ENCODE assay signal across 9 cellular contexts in the genomic region with DNA sequence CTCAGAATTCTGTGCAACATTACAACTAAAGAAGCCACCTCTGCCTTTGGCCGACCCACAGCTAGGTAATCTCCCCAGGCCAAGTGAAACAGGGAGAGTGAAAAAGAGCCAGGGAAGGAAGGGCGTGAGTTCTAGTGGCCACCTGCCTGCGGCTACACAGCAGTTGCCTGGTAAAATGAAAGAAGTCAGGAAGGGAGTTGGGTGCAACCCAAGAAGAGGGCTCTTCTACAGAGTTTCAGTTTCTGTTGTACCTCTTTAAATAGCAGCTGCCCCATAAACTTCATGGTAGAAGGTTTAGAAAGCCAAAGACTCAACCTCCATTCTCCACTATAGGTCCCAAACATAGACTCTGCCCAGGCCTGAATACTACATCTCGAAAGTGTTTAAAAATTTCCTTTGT.
DNase-seq lines count a peak whose midpoint lies in the region; ATAC-seq and TF ChIP-seq lines count a peak whose summit lies in the region.
"Had no signal": no experiment of that assay in that cellular context is flagged by ENCODE, and none has a peak within 500 bp of the region (broad histone marks: within the 10 kb centered on the region; RNA-seq: fewer than 3 reads in every experiment).

No MANE protein-coding gene starts in this region.

- H3K27me3 ChIP-seq in SK-N-SH (ENCODE audit: insufficient read depth): no peaks in the 10 kb centered on the region

- H2AFZ ChIP-seq in SK-N-SH (ENCODE audit: low read depth): no peak overlapping the region

- no peak for TF ChIP-seq RAD21 in SK-N-SH (IDR thresholded peaks at IDR 0.05; ENCODE audit: low read length)

- no peaks in the 10 kb centered on the region for H3F3A ChIP-seq in SK-N-SH (replicated peaks; ENCODE audit: insufficient read depth)

- H3K9me3 Mint-ChIP-seq in osteocyte (ENCODE audit: unreplicated experiment): peaks cover 20% of the 10 kb centered on the region
- peaks cover 2% of the 10 kb centered on the region for H3K9me3 Mint-ChIP-seq in Calu3 (ENCODE audit: low read depth, unreplicated experiment)

- no peak for TF ChIP-seq EP300 in SK-N-SH (IDR thresholded peaks at IDR 0.05; ENCODE audit: borderline replicate concordance in 1 of 2, low read depth in 1 of 2, low read length in 1 of 2)

- H3K27me3 Mint-ChIP-seq in osteocyte (ENCODE audit: unreplicated experiment) (no peaks in the 10 kb centered on the region), Calu3 (ENCODE audit: unreplicated experiment) (no peaks in the 10 kb centered on the region)

- H3K36me3 Mint-ChIP-seq in osteocyte (ENCODE audit: unreplicated experiment): peaks cover 10% of the 10 kb centered on the region
- H3K36me3 Mint-ChIP-seq in Calu3 (ENCODE audit: insufficient read depth, unreplicated experiment): no peaks in the 10 kb centered on the region

- DNase-seq in SK-N-SH (no peak), osteocyte (ENCODE audit: extremely low spot score, unreplicated experiment) (no peak), anterior cingulate cortex (lab: John Stamatoyannopoulos, UW) (no peak), amniotic stem cell (lab: John Stamatoyannopoulos, UW) (no peak), Calu3 (no peak)
- DNase-seq: NCI-H187 had no signal

- peaks cover 7% of the 10 kb centered on the region for H3K4me1 Mint-ChIP-seq in osteocyte (ENCODE audit: unreplicated experiment)
- no peaks in the 10 kb centered on the region for H3K4me1 Mint-ChIP-seq in Calu3 (ENCODE audit: low read depth, unreplicated experiment)

- peak overlapping the region; percentile 7 for H3K27ac Mint-ChIP-seq in osteocyte (ENCODE audit: unreplicated experiment)
- no peak overlapping the region for H3K27ac Mint-ChIP-seq in Calu3 (ENCODE audit: unreplicated experiment)

- H3K9me3 ChIP-seq in SK-N-SH: no peaks in the 10 kb centered on the region

- no peak overlapping the region for H3K4me3 Mint-ChIP-seq in osteocyte (ENCODE audit: unreplicated experiment)
- H3K4me3 Mint-ChIP-seq in Calu3 (ENCODE audit: low read depth, unreplicated experiment): no peak overlapping the region

- H3K4me3 ChIP-seq in SK-N-SH (ENCODE audit: low read depth in 2 of 2, low read length in 1 of 2): no peak overlapping the region

- 83% methylated on average over 4 of the region's 4 CpGs for WGBS in SK-N-SH (ENCODE audit: low lambda C conversion rate)

- POLR2A ChIA-PET in SK-N-SH (lab: Yijun Ruan, JAX): no interaction called here

- TF ChIP-seq CTCF in SK-N-SH (IDR thresholded peaks at IDR 0.05): no peak
- TF ChIP-seq CTCF in osteocyte (IDR thresholded peaks at IDR 0.05): no peak
- no peak for TF ChIP-seq CTCF in Calu3 (IDR thresholded peaks at IDR 0.05; ENCODE audit: unreplicated experiment)

- intact Hi-C loops in Calu3 (cut with micrococcal nuclease; ENCODE audit: unreplicated experiment): no loop called here

- H3K27ac ChIP-seq in SK-N-SH (ENCODE audit: low read depth in 2 of 2, low read length in 1 of 2): no peak overlapping the region

- peaks cover 19% of the 10 kb centered on the region for H3K79me2 ChIP-seq in SK-N-SH (ENCODE audit: insufficient read depth)

- no peaks in the 10 kb centered on the region for H3K9me2 ChIP-seq in SK-N-SH

- H3K36me3 ChIP-seq in SK-N-SH (replicated peaks in 1 of 2; ENCODE audit: control insufficient read depth in 1 of 2, insufficient read depth in 2 of 2, low read length in 1 of 2): peaks cover 0 to 4% of the 10 kb centered on the region in 2 experiments

- no TSS peak for BruUV-seq in Calu3 (replicated peaks; lab: Mats Ljungman, UMichigan)

- CTCF ChIA-PET in SK-N-SH (lab: Yijun Ruan, JAX) (interaction anchor here (1.2 kb wide), 1 partner anchor 14 kb away, joined by 8 read pairs; no protein-coding TSS in a partner anchor), Calu3 (lab: Charles Lee) (no interaction called here)

- H3K4me2 ChIP-seq in SK-N-SH: no peak overlapping the region

- peaks cover 13% of the 10 kb centered on the region for H4K20me1 ChIP-seq in SK-N-SH (ENCODE audit: insufficient read depth)

- no peak overlapping the region for H3K9ac ChIP-seq in SK-N-SH

- ATAC-seq in SK-N-SH treated with all-trans-retinoic acid at 6 μM for 48 hours (peak; percentile 30; the same call in 1 of the 3 replicates), GM21717 (IDR thresholded peaks at IDR 0.05; ENCODE audit: unreplicated experiment) (peak; percentile 100), HG03460 (IDR thresholded peaks at IDR 0.05; ENCODE audit: unreplicated experiment) (peak; percentile 100)

- H3K4me1 ChIP-seq in SK-N-SH (ENCODE audit: control insufficient read depth in 1 of 2, insufficient read depth in 2 of 2, low read depth in 1 of 2, low read length in 1 of 2): no peaks in the 10 kb centered on the region

TF ChIP-seq in SK-N-SH treated with all-trans-retinoic acid at 6 μM for 48 hours, 23 proteins besides CTCF, POLR2A, EP300 and RAD21 (continues in another document):
- no peak for TF ChIP-seq SNAI2 (CRISPR knock-in tag; IDR thresholded peaks at IDR 0.05)
- TF ChIP-seq OSR1 (CRISPR knock-in tag; IDR thresholded peaks at IDR 0.05): no peak
- no peak for TF ChIP-seq ZNF8 (CRISPR knock-in tag; IDR thresholded peaks at IDR 0.05)
- TF ChIP-seq TOX (CRISPR knock-in tag; IDR thresholded peaks at IDR 0.05; ENCODE audit: borderline replicate concordance): no peak
- TF ChIP-seq ZFP30 (CRISPR knock-in tag; IDR thresholded peaks at IDR 0.05): no peak
- TF ChIP-seq, protein P1, sequence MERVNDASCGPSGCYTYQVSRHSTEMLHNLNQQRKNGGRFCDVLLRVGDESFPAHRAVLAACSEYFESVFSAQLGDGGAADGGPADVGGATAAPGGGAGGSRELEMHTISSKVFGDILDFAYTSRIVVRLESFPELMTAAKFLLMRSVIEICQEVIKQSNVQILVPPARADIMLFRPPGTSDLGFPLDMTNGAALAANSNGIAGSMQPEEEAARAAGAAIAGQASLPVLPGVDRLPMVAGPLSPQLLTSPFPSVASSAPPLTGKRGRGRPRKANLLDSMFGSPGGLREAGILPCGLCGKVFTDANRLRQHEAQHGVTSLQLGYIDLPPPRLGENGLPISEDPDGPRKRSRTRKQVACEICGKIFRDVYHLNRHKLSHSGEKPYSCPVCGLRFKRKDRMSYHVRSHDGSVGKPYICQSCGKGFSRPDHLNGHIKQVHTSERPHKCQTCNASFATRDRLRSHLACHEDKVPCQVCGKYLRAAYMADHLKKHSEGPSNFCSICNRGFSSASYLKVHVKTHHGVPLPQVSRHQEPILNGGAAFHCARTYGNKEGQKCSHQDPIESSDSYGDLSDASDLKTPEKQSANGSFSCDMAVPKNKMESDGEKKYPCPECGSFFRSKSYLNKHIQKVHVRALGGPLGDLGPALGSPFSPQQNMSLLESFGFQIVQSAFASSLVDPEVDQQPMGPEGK (CRISPR knock-in tag; IDR thresholded peaks at IDR 0.05; ENCODE audit: borderline replicate concordance): no peak
- TF ChIP-seq ISL1 (CRISPR knock-in tag; IDR thresholded peaks at IDR 0.05): no peak
- TF ChIP-seq ARNTL (CRISPR knock-in tag; IDR thresholded peaks at IDR 0.05; ENCODE audit: borderline replicate concordance, low read depth): no peak
- TF ChIP-seq CSDC2 (CRISPR knock-in tag; IDR thresholded peaks at IDR 0.05): no peak

TF ChIP-seq in SK-N-SH, 30 proteins besides CTCF, POLR2A, EP300 and RAD21 (continues in another document):
- TF ChIP-seq, protein P2, sequence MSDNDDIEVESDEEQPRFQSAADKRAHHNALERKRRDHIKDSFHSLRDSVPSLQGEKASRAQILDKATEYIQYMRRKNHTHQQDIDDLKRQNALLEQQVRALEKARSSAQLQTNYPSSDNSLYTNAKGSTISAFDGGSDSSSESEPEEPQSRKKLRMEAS (IDR thresholded peaks at IDR 0.05; ENCODE audit: low read depth): no peak
- TF ChIP-seq EZH2phosphoT487 (IDR thresholded peaks at IDR 0.05; ENCODE audit: borderline replicate concordance, low read depth) (no peak), JUND (IDR thresholded peaks at IDR 0.05) (no peak), FOXM1 (IDR thresholded peaks at IDR 0.05; ENCODE audit: low read depth) (no peak), NRF1 (IDR thresholded peaks at IDR 0.05; ENCODE audit: low read depth, low read length) (no peak), GATA2 (CRISPR knock-in tag; IDR thresholded peaks at IDR 0.05) (no peak), ELF1 (IDR thresholded peaks at IDR 0.05) (no peak), GABPA (IDR thresholded peaks at IDR 0.05; ENCODE audit: low read depth) (no peak), YY1 (IDR thresholded peaks at IDR 0.05; ENCODE audit: low read depth) (no peak)
- TF ChIP-seq, protein P3, sequence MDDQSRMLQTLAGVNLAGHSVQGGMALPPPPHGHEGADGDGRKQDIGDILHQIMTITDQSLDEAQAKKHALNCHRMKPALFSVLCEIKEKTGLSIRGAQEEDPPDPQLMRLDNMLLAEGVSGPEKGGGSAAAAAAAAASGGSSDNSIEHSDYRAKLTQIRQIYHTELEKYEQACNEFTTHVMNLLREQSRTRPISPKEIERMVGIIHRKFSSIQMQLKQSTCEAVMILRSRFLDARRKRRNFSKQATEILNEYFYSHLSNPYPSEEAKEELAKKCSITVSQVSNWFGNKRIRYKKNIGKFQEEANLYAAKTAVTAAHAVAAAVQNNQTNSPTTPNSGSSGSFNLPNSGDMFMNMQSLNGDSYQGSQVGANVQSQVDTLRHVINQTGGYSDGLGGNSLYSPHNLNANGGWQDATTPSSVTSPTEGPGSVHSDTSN (IDR thresholded peaks at IDR 0.05): no peak
- TF ChIP-seq, protein P4, sequence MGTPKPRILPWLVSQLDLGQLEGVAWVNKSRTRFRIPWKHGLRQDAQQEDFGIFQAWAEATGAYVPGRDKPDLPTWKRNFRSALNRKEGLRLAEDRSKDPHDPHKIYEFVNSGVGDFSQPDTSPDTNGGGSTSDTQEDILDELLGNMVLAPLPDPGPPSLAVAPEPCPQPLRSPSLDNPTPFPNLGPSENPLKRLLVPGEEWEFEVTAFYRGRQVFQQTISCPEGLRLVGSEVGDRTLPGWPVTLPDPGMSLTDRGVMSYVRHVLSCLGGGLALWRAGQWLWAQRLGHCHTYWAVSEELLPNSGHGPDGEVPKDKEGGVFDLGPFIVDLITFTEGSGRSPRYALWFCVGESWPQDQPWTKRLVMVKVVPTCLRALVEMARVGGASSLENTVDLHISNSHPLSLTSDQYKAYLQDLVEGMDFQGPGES (IDR thresholded peaks at IDR 0.05; ENCODE audit: low read depth, low read length): no peak
- TF ChIP-seq, protein P5, sequence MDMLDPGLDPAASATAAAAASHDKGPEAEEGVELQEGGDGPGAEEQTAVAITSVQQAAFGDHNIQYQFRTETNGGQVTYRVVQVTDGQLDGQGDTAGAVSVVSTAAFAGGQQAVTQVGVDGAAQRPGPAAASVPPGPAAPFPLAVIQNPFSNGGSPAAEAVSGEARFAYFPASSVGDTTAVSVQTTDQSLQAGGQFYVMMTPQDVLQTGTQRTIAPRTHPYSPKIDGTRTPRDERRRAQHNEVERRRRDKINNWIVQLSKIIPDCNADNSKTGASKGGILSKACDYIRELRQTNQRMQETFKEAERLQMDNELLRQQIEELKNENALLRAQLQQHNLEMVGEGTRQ (IDR thresholded peaks at IDR 0.05; ENCODE audit: borderline replicate concordance, low read depth, low read length): no peak

Comparison
In these comparisons a context has a peak if more than half of its experiments do, and no peak if none do; other contexts are left out.
1. ATAC-seq: peak in every context shown above with its lines; median percentile 100 in GM21717; 100 in HG03460; 30 in SK-N-SH treated with all-trans-retinoic acid at 6 μM for 48 hours.